ENCODE assay signal across 11 cellular contexts in the genomic region with DNA sequence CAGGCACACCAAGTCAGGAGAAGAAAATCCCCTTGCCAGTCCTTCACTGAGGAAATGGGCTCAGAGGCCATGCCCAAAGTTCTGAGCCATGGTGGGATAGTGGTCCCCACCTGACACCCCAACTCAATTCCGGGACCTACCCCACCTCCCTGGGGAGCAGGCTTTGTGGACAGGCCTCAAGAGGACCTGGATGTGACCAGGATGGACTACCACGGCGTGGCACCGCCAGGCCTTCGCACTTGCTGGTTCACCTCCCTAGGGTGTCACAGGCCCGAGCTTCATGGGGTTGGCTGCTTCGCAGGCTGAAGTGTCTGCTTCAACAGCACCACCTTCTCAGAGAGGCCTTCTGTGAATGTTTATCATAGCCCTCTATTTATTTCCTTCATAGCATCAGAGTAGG. TPM values are rescaled to one million over a fixed set of nuclear protein-coding genes. Genes with fewer than 3 reads are reported as not detected.
A peak's percentile ranks its signal among the peaks of the same experiment; 100 is the strongest.
DNase-seq lines count a peak whose midpoint lies in the region; ATAC-seq and TF ChIP-seq lines count a peak whose summit lies in the region.
"Had no signal": no experiment of that assay in that cellular context is flagged by ENCODE, and none has a peak within 500 bp of the region (broad histone marks: within the 10 kb centered on the region; RNA-seq: fewer than 3 reads in every experiment).

No MANE protein-coding gene starts in this region.

- H3K4me3 Mint-ChIP-seq in MCF 10A (ENCODE audit: unreplicated experiment): no peak overlapping the region
- H3K4me3 Mint-ChIP-seq in endodermal cell: no peak overlapping the region
- no peak overlapping the region for H3K4me3 Mint-ChIP-seq in natural killer cell
- H3K4me3 Mint-ChIP-seq in GM23338: no peak overlapping the region; the same call in 2 of the 3 replicates

- H3K79me2 ChIP-seq in mammary epithelial cell (ENCODE audit: insufficient read depth, low read length) (peaks cover 4% of the 10 kb centered on the region), GM23338 (replicated peaks; ENCODE audit: insufficient read depth) (no peaks in the 10 kb centered on the region)

- WGBS in mammary epithelial cell (ENCODE audit: low coverage, missing lambda C conversion rate): 100% methylated on average over 2 of the region's 7 CpGs
- WGBS in endodermal cell (ENCODE audit: insufficient coverage in 1 of 2, insufficient read length in 1 of 2), 2 experiments: 92 to 100% methylated on average over 6 to 7 of the region's 7 CpGs

- H3K27me3 Mint-ChIP-seq in MCF 10A (ENCODE audit: insufficient read depth, unreplicated experiment): no peaks in the 10 kb centered on the region
- no peaks in the 10 kb centered on the region for H3K27me3 Mint-ChIP-seq in endodermal cell (ENCODE audit: insufficient read depth)
- no peaks in the 10 kb centered on the region for H3K27me3 Mint-ChIP-seq in natural killer cell (ENCODE audit: low read depth in 2 of 2)
- peaks cover 5% of the 10 kb centered on the region for H3K27me3 Mint-ChIP-seq in GM23338 (ENCODE audit: insufficient read depth, low read depth, poor library complexity)

- H3K9me3 ChIP-seq in mammary epithelial cell (replicated peaks; ENCODE audit: insufficient read depth, low read length) (no peaks in the 10 kb centered on the region), endodermal cell (ENCODE audit: control insufficient read depth, low read length) (no peaks in the 10 kb centered on the region), vagina (no peaks in the 10 kb centered on the region)

- no peak overlapping the region for H3K27ac ChIP-seq in mammary epithelial cell (ENCODE audit: insufficient read depth, low read depth, low read length)
- no peak overlapping the region for H3K27ac ChIP-seq in endodermal cell (ENCODE audit: low read depth, low read length)
- H3K27ac ChIP-seq in vagina: peak overlapping the region; percentile 13
- H3K27ac ChIP-seq in GM23338 (ENCODE audit: low read depth): no peak overlapping the region
- H3K27ac ChIP-seq: SK-N-MC had no signal

- peaks cover 7% of the 10 kb centered on the region for H3K36me3 ChIP-seq in mammary epithelial cell (ENCODE audit: insufficient read depth, low read length)
- H3K36me3 ChIP-seq in endodermal cell (ENCODE audit: control insufficient read depth, insufficient read depth, low read length): peaks cover 21% of the 10 kb centered on the region
- H3K36me3 ChIP-seq in vagina: no peaks in the 10 kb centered on the region
- peaks cover 16% of the 10 kb centered on the region for H3K36me3 ChIP-seq in GM23338 (ENCODE audit: insufficient read depth)

- no peaks in the 10 kb centered on the region for H3K27me3 ChIP-seq in mammary epithelial cell (ENCODE audit: insufficient read depth, low read length)
- H3K27me3 ChIP-seq in endodermal cell (ENCODE audit: control insufficient read depth, insufficient read depth, low read length, poor library complexity, severe bottlenecking): no peaks in the 10 kb centered on the region
- no peaks in the 10 kb centered on the region for H3K27me3 ChIP-seq in vagina
- no peaks in the 10 kb centered on the region for H3K27me3 ChIP-seq in GM23338 (ENCODE audit: insufficient read depth)

- H3F3A ChIP-seq in GM23338 (replicated peaks; ENCODE audit: low read depth): no peaks in the 10 kb centered on the region

- H3K9ac ChIP-seq in mammary epithelial cell (ENCODE audit: insufficient read depth, low read length) (no peak overlapping the region), endodermal cell (ENCODE audit: extremely low read depth, low read length, poor library complexity, severe bottlenecking) (no peak overlapping the region)

- H3K36me3 Mint-ChIP-seq in MCF 10A (ENCODE audit: insufficient read depth, unreplicated experiment) (no peaks in the 10 kb centered on the region), endodermal cell (ENCODE audit: low read depth) (peaks cover 37% of the 10 kb centered on the region), natural killer cell (no peaks in the 10 kb centered on the region), GM23338 (ENCODE audit: low read depth) (peaks cover 61% of the 10 kb centered on the region)

- no peaks in the 10 kb centered on the region for H3K9me3 Mint-ChIP-seq in MCF 10A (ENCODE audit: unreplicated experiment)
- H3K9me3 Mint-ChIP-seq in endodermal cell: no peaks in the 10 kb centered on the region
- H3K9me3 Mint-ChIP-seq in natural killer cell: no peaks in the 10 kb centered on the region
- H3K9me3 Mint-ChIP-seq in GM23338: no peaks in the 10 kb centered on the region

- H4K20me1 ChIP-seq in mammary epithelial cell (ENCODE audit: insufficient read depth, low read length) (no peaks in the 10 kb centered on the region), GM23338 (replicated peaks; ENCODE audit: insufficient read depth) (no peaks in the 10 kb centered on the region)

- peaks cover 12% of the 10 kb centered on the region for H3K4me1 Mint-ChIP-seq in MCF 10A (ENCODE audit: insufficient read depth, unreplicated experiment)
- H3K4me1 Mint-ChIP-seq in endodermal cell: peaks cover 18% of the 10 kb centered on the region
- H3K4me1 Mint-ChIP-seq in natural killer cell: peaks cover 13 to 15% of the 10 kb centered on the region in 2 donors
- H3K4me1 Mint-ChIP-seq in GM23338: no peaks in the 10 kb centered on the region

- H2AFZ ChIP-seq in mammary epithelial cell (ENCODE audit: low read depth, low read length): no peak overlapping the region
- H2AFZ ChIP-seq in GM23338: no peak overlapping the region

- H3K4me3 ChIP-seq in mammary epithelial cell (replicated peaks in 1 of 3; ENCODE audit: insufficient read depth in 1 of 3, low read depth in 2 of 3, low read length in 3 of 3): no peak overlapping the region
- H3K4me3 ChIP-seq in endodermal cell (ENCODE audit: low read length): no peak overlapping the region
- no peak overlapping the region for H3K4me3 ChIP-seq in vagina
- H3K4me3 ChIP-seq in GM23338: no peak overlapping the region
- H3K4me3 ChIP-seq: SK-N-MC had no signal

- H3K27ac Mint-ChIP-seq in MCF 10A (ENCODE audit: low read depth, unreplicated experiment) (peak overlapping the region; percentile 49), endodermal cell (peak overlapping the region; percentile 30), natural killer cell (peak overlapping the region; percentile 61 to 70), GM23338 (no peak overlapping the region)

- intact Hi-C loops in MCF 10A (cut with micrococcal nuclease) (loop anchor here (5.0 kb wide), 1 partner anchor 180 kb away; a partner anchor contains a TSS), mammary epithelial cell (cut with micrococcal nuclease) (no loop called here), natural killer cell (cut with micrococcal nuclease) (loop anchor here (5.0 kb wide), 1 partner anchor 70 kb away; no protein-coding TSS in a partner anchor), vagina (cut with DNase I) (loop anchor here (5.0 to 10.0 kb wide), 2 partner anchors 68 to 120 kb away; a partner anchor contains a TSS)

- H3K4me1 ChIP-seq in mammary epithelial cell (ENCODE audit: insufficient read depth, low read length) (peaks cover 22% of the 10 kb centered on the region), endodermal cell (ENCODE audit: control insufficient read depth, insufficient read depth, low read length) (peaks cover 11% of the 10 kb centered on the region), vagina (peaks cover 26% of the 10 kb centered on the region), GM23338 (ENCODE audit: insufficient read depth) (no peaks in the 10 kb centered on the region)

- POLR2A ChIA-PET in MCF 10A (lab: Yijun Ruan, JAX): interaction anchor here (1.1 to 5.2 kb wide), 4 partner anchors 66 to 127 kb away, joined by 3 to 45 read pairs (median 8); a partner anchor contains a TSS

- in situ Hi-C loops in mammary epithelial cell (cut with MboI; ENCODE audit: low sequenced_read_pairs in 2 of 2): loop anchor here in 1 of 2 donors (10.0 kb wide), 1 partner anchor 68 kb away; a partner anchor contains a TSS

- no peak overlapping the region for H3K4me2 ChIP-seq in mammary epithelial cell (ENCODE audit: insufficient read depth, low read depth, low read length)
- H3K4me2 ChIP-seq in GM23338: no peak overlapping the region

- H3K9me2 ChIP-seq in GM23338 (ENCODE audit: insufficient read depth): no peaks in the 10 kb centered on the region

- ATAC-seq in natural killer cell: peak in 2 of 3 donors; percentile 17 to 19
- no peak for ATAC-seq in HG03442 (IDR thresholded peaks at IDR 0.05; ENCODE audit: unreplicated experiment)
- ATAC-seq in HG03342 (IDR thresholded peaks at IDR 0.05; ENCODE audit: unreplicated experiment): no peak
- ATAC-seq in GM23338: no peak

- no peak for TF ChIP-seq POLR2A in vagina (IDR thresholded peaks at IDR 0.05)

- TF ChIP-seq CTCF in MCF 10A (IDR thresholded peaks at IDR 0.05; ENCODE audit: unreplicated experiment) (no peak), mammary epithelial cell (conservative IDR thresholded peaks at IDR 0.05 in 1 of 2, IDR thresholded peaks at IDR 0.05 in 1 of 2; ENCODE audit: extremely low read depth in 1 of 2, insufficient read depth in 1 of 2, low read depth in 1 of 2, low read length in 2 of 2) (no peak), endodermal cell (conservative IDR thresholded peaks at IDR 0.05) (no peak), natural killer cell (IDR thresholded peaks at IDR 0.05) (no peak), vagina (IDR thresholded peaks at IDR 0.05) (no peak), GM23338 (conservative IDR thresholded peaks at IDR 0.05; ENCODE audit: low read depth in 2 of 2) (no peak)

- no peak for DNase-seq in MCF 10A (ENCODE audit: unreplicated experiment)
- DNase-seq in mammary epithelial cell: no peak
- DNase-seq in endodermal cell: no peak
- DNase-seq in natural killer cell: no peak
- DNase-seq in vagina (ENCODE audit: extremely low spot score in 2 of 2): no peak
- DNase-seq in GM23338 (ENCODE audit: low spot score): no peak
- DNase-seq: COR-L47, NCI-H446 treated with DMSO at 0.1 percent for 48 hours had no signal

- dilution Hi-C loops in mammary epithelial cell (cut with HindIII; ENCODE audit: low sequenced_read_pairs): no loop called here

- CTCF ChIA-PET in MCF 10A (lab: Yijun Ruan, JAX): interaction anchor here (0.9 to 7.8 kb wide), 17 partner anchors 10 to 180 kb away, joined by 3 to 103 read pairs (median 7); a partner anchor contains a TSS
- CTCF ChIA-PET in mammary epithelial cell (lab: Charles Lee; ENCODE audit: low non-redundant PET): interaction anchor here (0.6 to 1.5 kb wide), 2 partner anchors 69 to 149 kb away, joined by 4 to 17 read pairs; no protein-coding TSS in a partner anchor

- BruUV-seq in MCF 10A (replicated peaks; lab: Mats Ljungman, UMichigan) (no TSS peak), mammary epithelial cell (replicated peaks; lab: Mats Ljungman, UMichigan) (no TSS peak)

TF ChIP-seq in GM23338, 12 proteins besides CTCF, POLR2A, EP300 and RAD21 (continues in another document):
- TF ChIP-seq NANOG (IDR thresholded peaks at IDR 0.05; ENCODE audit: borderline replicate concordance): no peak

RNA-seq across cellular contexts. Expression of a gene that starts 31.7 kb away (rescaled TPM):
- 7.5 and 9.8 TPM in 2 replicates for total RNA-seq in MCF 10A (2022)
- total RNA-seq in mammary epithelial cell: 10 to 100 TPM in 1 of 2 donors, 1 to 10 TPM in 1; 2.8 to 21.5 TPM
- 22.2 TPM for polyA plus RNA-seq in mammary epithelial cell
- polyA minus RNA-seq in mammary epithelial cell: 17.2 TPM
- total RNA-seq in endodermal cell: 10 to 100 TPM; 19.7 to 24.0 TPM
- polyA plus RNA-seq in endodermal cell (2013, experiment 1 of 2): 18.8 TPM
- 19.5 TPM for polyA plus RNA-seq in endodermal cell (2013, experiment 2 of 2)
- 1 to 10 TPM; 1.3 to 2.6 (median 2.4) TPM for total RNA-seq in natural killer cell
- 0.74 TPM for total RNA-seq in vagina
- total RNA-seq in GM23338 (2014; rRNA removed; shearing (Covaris generic)): 26.7 and 33.0 TPM in 2 replicates
- polyA plus RNA-seq in GM23338 (2016; fragmentation: Nextera tagmentation; extraction: Ambion mirVana): 18.4 and 19.1 TPM in 2 replicates

Comparison
In these comparisons a context has a peak if more than half of its experiments do, and no peak if none do; other contexts are left out.
1. ATAC-seq: peak in natural killer cell (2 of 3); none in HG03442 (single experiment), HG03342 (single experiment) and GM23338 (single experiment).